14 cellular contexts compared by ENCODE assay signal in the genomic region with DNA sequence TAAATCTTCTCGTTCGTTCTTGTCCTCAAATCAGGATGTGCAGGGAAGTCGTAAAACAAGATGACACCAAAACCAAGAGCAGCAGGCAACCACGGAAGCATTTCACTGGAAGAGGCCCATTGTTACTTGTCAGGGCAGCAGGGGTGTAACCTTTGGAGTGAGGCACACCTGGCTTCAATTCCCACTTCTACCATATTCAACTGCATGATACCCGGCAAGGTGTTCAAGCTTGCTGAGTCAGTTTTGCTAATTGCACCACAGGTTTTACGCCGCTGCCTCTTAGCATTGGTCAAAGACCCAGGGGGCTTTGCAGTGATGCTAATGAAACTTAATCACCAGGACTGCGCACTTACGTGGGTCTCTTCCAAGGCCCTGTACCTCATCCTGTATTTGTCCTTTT.
"Had no signal": no experiment of that assay in that cellular context is flagged by ENCODE, and none has a peak within 500 bp of the region (broad histone marks: within the 10 kb centered on the region; RNA-seq: fewer than 3 reads in every experiment).

No MANE protein-coding gene starts in this region.

- DNase-seq: activated CD4-positive, alpha-beta memory T cell treated with anti-CD3 and anti-CD28 coated beads for 36 hours; activated gamma-delta T cell treated with Interleukin-2 at 50 U/mL for 16 hours; activated naive CD8-positive, alpha-beta T cell treated with anti-CD3 and anti-CD28 coated beads for 36 hours; activated T-cell treated with anti-CD3 and anti-CD28 coated beads, Interleukin-2, amount 50 U/mL, for 72 hours; cerebellar nuclear complex; erythroblast; islet precursor cell; mammary epithelial cell; mucosa of descending colon; naive thymus-derived CD8-positive, alpha-beta T cell; nucleus accumbens; small intestine; T1000; tibial artery had no signal
